7 cellular contexts compared by ENCODE assay signal in genomic region chr1:204791453-204792366, GRCh38.
DNase-seq lines count a peak whose midpoint lies in the region; ATAC-seq, FAIRE-seq and TF ChIP-seq lines count a peak whose summit lies in the region.

No MANE protein-coding gene starts in this region.

- no peaks in the 10 kb centered on the region for H3K4me1 ChIP-seq in mammary epithelial cell (ENCODE audit: insufficient read depth, low read length)

- dilution Hi-C loops in mammary epithelial cell (cut with HindIII; ENCODE audit: low sequenced_read_pairs), result no loop called here

- WGBS in mammary epithelial cell (ENCODE audit: low coverage, missing lambda C conversion rate), result 22% methylated on average over 15 of the region's 15 CpGs

- CTCF ChIA-PET in mammary epithelial cell (lab: Charles Lee; ENCODE audit: low non-redundant PET), result interaction anchor here (0.5 to 1.2 kb wide), 8 partner anchors 15 to 474 kb away, joined by 3 to 11 read pairs (median 4); no protein-coding TSS in a partner anchor

- intact Hi-C loops in mammary epithelial cell (cut with micrococcal nuclease), result no loop called here

- H3K27ac ChIP-seq in WERI-Rb-1, result no peak overlapping the region
- H3K27ac ChIP-seq in mammary epithelial cell (ENCODE audit: insufficient read depth, low read depth, low read length), result no peak overlapping the region

- no peak for FAIRE-seq in GM12891 (lab: Jason Lieb, UNC)

- no peaks in the 10 kb centered on the region for H3K79me2 ChIP-seq in mammary epithelial cell (ENCODE audit: insufficient read depth, low read length)

- no peak overlapping the region for H3K9ac ChIP-seq in mammary epithelial cell (ENCODE audit: insufficient read depth, low read length)

- H3K4me3 ChIP-seq in WERI-Rb-1 (ENCODE audit: low read depth, low read length) (no peak overlapping the region), mammary epithelial cell (replicated peaks in 1 of 3; ENCODE audit: insufficient read depth in 1 of 3, low read depth in 2 of 3, low read length in 3 of 3) (no peak overlapping the region)

- H3K9me3 ChIP-seq in WERI-Rb-1 (ENCODE audit: severe bottlenecking) (peaks cover under 1% of the 10 kb centered on the region), mammary epithelial cell (replicated peaks; ENCODE audit: insufficient read depth, low read length) (no peaks in the 10 kb centered on the region)

- no peaks in the 10 kb centered on the region for H4K20me1 ChIP-seq in mammary epithelial cell (ENCODE audit: insufficient read depth, low read length)

- TF ChIP-seq CTCF in WERI-Rb-1 (IDR thresholded peaks at IDR 0.05; ENCODE audit: low read depth, low read length) (peak; percentile 100), mammary epithelial cell (conservative IDR thresholded peaks at IDR 0.05 in 1 of 2, IDR thresholded peaks at IDR 0.05 in 1 of 2; ENCODE audit: extremely low read depth in 1 of 2, insufficient read depth in 1 of 2, low read depth in 1 of 2, low read length in 2 of 2) (peak; percentile 70 to 83)

- H3K36me3 ChIP-seq in WERI-Rb-1, result no peaks in the 10 kb centered on the region
- H3K36me3 ChIP-seq in mammary epithelial cell (ENCODE audit: insufficient read depth, low read length), result no peaks in the 10 kb centered on the region

- H2AFZ ChIP-seq in mammary epithelial cell (ENCODE audit: low read depth, low read length), result no peak overlapping the region

- H3K27me3 ChIP-seq in WERI-Rb-1 (ENCODE audit: insufficient read depth, low read depth, severe bottlenecking) (no peaks in the 10 kb centered on the region), mammary epithelial cell (ENCODE audit: insufficient read depth, low read length) (peaks cover 2% of the 10 kb centered on the region)

- no peak for ATAC-seq in GM21619 (IDR thresholded peaks at IDR 0.05; ENCODE audit: unreplicated experiment)

- in situ Hi-C loops in mammary epithelial cell (cut with MboI; ENCODE audit: low sequenced_read_pairs in 2 of 2), result no loop called here

- BruUV-seq in mammary epithelial cell (replicated peaks; lab: Mats Ljungman, UMichigan), result no TSS peak

- no peak for TF ChIP-seq POLR2A in GM12891 (IDR thresholded peaks at IDR 0.05; ENCODE audit: low read depth, low read length)

- no peak overlapping the region for H3K4me2 ChIP-seq in mammary epithelial cell (ENCODE audit: insufficient read depth, low read depth, low read length)

- DNase-seq in GM12891 (ENCODE audit: insufficient read length, low spot score), result peak; percentile 60
- peak; percentile 71 for DNase-seq in NCI-H146 treated with DMSO at 0.1 percent for 48 hours (lab: John Stamatoyannopoulos, UW; ENCODE audit: unreplicated experiment)
- DNase-seq in WERI-Rb-1, result peak; percentile 98
- DNase-seq in mammary epithelial cell, result peak; percentile 14
- DNase-seq in kidney tubule cell (ENCODE audit: low spot score), result peak; percentile 68
- peak; percentile 69 for DNase-seq in stimulated activated CD4-positive, alpha-beta T cell treated with anti-CD3 and anti-CD28 coated beads, Interleukin-2, amount 100 ng/mL, for 4 hours (ENCODE audit: low read depth)

TF ChIP-seq in GM12891, 5 proteins besides CTCF, POLR2A, EP300 and RAD21:
- no peak for TF ChIP-seq PAX5 (IDR thresholded peaks at IDR 0.05; ENCODE audit: insufficient read depth, low read length, severe bottlenecking)
- no peak for TF ChIP-seq TAF1 (IDR thresholded peaks at IDR 0.05; ENCODE audit: low read depth, low read length)
- TF ChIP-seq POU2F2 (IDR thresholded peaks at IDR 0.05; ENCODE audit: low read depth, low read length), result no peak
- TF ChIP-seq POLR2AphosphoS5 (IDR thresholded peaks at IDR 0.05; ENCODE audit: low read depth, low read length), result no peak
- TF ChIP-seq SPI1 (IDR thresholded peaks at IDR 0.05; ENCODE audit: low read depth, low read length), result no peak
TF ChIP-seq in GM12891: peak in this region for 0.

Comparison
In these comparisons a context has a peak if more than half of its experiments do, and no peak if none do; other contexts are left out.
1. DNase-seq: peak in every context shown above with its lines; median percentile 98 in WERI-Rb-1; 71 in NCI-H146 treated with DMSO at 0.1 percent for 48 hours; 69 in stimulated activated CD4-positive, alpha-beta T cell treated with anti-CD3 and anti-CD28 coated beads, Interleukin-2, amount 100 ng/mL, for 4 hours; 68 in kidney tubule cell; 60 in GM12891; 14 in mammary epithelial cell.